Comparison of ENCODE assay signal across 13 cellular contexts in genomic region chr15:67746022-67746421, GRCh38.
A peak's percentile ranks its signal among the peaks of the same experiment; 100 is the strongest.
DNase-seq lines count a peak whose midpoint lies in the region; ATAC-seq and TF ChIP-seq lines count a peak whose summit lies in the region.
"Had no signal": no experiment of that assay in that cellular context is flagged by ENCODE, and none has a peak within 500 bp of the region (broad histone marks: within the 10 kb centered on the region; RNA-seq: fewer than 3 reads in every experiment).

No MANE protein-coding gene starts in this region.

- WGBS in esophagus squamous epithelium, 2 donors: 24 to 29% methylated on average over 1 of the region's 1 CpG
- 59% methylated on average over 1 of the region's 1 CpG for WGBS in smooth muscle cell (ENCODE audit: low lambda C conversion rate)
- 88% methylated on average over 1 of the region's 1 CpG for WGBS in SK-N-SH (ENCODE audit: low lambda C conversion rate)

- H3K9me3 ChIP-seq in esophagus squamous epithelium (no peaks in the 10 kb centered on the region), smooth muscle cell (replicated peaks; ENCODE audit: low read depth) (no peaks in the 10 kb centered on the region), SK-N-SH (no peaks in the 10 kb centered on the region)
- H3K9me3 ChIP-seq: BLaER1 treated with 17β-estradiol and CSF1 and Interleukin-3, amounts not matched to agents 10 nM and 100 nM; right lobe of liver had no signal

- no peaks in the 10 kb centered on the region for H3K9me2 ChIP-seq in SK-N-SH

- POLR2A ChIA-PET in SK-N-SH (lab: Yijun Ruan, JAX): no interaction called here

- no peak overlapping the region for H3K4me3 Mint-ChIP-seq in activated naive CD4-positive, alpha-beta T cell treated with anti-CD3 and anti-CD28 coated beads for 36 hours
- H3K4me3 Mint-ChIP-seq: activated B cell treated with CpG ODN at 0.5 μM for 24 hours had no signal

- H2AFZ ChIP-seq in smooth muscle cell (ENCODE audit: low read depth): no peak overlapping the region
- H2AFZ ChIP-seq in SK-N-SH (ENCODE audit: low read depth): no peak overlapping the region

- no peak for TF ChIP-seq EP300 in SK-N-SH (IDR thresholded peaks at IDR 0.05; ENCODE audit: borderline replicate concordance in 1 of 2, low read depth in 1 of 2, low read length in 1 of 2)

- no peak for TF ChIP-seq CTCF in esophagus squamous epithelium (IDR thresholded peaks at IDR 0.05)
- TF ChIP-seq CTCF in smooth muscle cell (IDR thresholded peaks at IDR 0.05; ENCODE audit: borderline replicate concordance, insufficient read depth, poor library complexity, severe bottlenecking): no peak
- TF ChIP-seq CTCF in SK-N-SH (IDR thresholded peaks at IDR 0.05): no peak

- H3K4me1 ChIP-seq in esophagus squamous epithelium: peaks cover 10 to 45% (median 26%) of the 10 kb centered on the region in 3 donors
- no peaks in the 10 kb centered on the region for H3K4me1 ChIP-seq in smooth muscle cell (ENCODE audit: low read depth)
- H3K4me1 ChIP-seq in SK-N-SH (ENCODE audit: control insufficient read depth in 1 of 2, insufficient read depth in 2 of 2, low read depth in 1 of 2, low read length in 1 of 2): peaks cover 0 to 2% of the 10 kb centered on the region in 2 experiments; a peak in 2 of 4 replicates

- H3K27ac ChIP-seq in esophagus squamous epithelium: peak overlapping the region; percentile 60 to 83 (median 78)
- H3K27ac ChIP-seq in smooth muscle cell (ENCODE audit: low read depth): peak overlapping the region; percentile 61
- no peak overlapping the region for H3K27ac ChIP-seq in SK-N-SH (ENCODE audit: low read depth in 2 of 2, low read length in 1 of 2)
- H3K27ac ChIP-seq: BLaER1 treated with 17β-estradiol and CSF1 and Interleukin-3, amounts not matched to agents 10 nM and 100 nM; right lobe of liver had no signal

- no peak for TF ChIP-seq POLR2A in esophagus squamous epithelium (IDR thresholded peaks at IDR 0.05)

- H3F3A ChIP-seq in smooth muscle cell (ENCODE audit: low read depth) (no peaks in the 10 kb centered on the region), SK-N-SH (replicated peaks; ENCODE audit: insufficient read depth) (no peaks in the 10 kb centered on the region)

- no peak for TF ChIP-seq RAD21 in SK-N-SH (IDR thresholded peaks at IDR 0.05; ENCODE audit: low read length)

- CTCF ChIA-PET in activated naive CD4-positive, alpha-beta T cell treated with anti-CD3 and anti-CD28 coated beads for 36 hours (lab: Charles Lee): no interaction called here
- CTCF ChIA-PET in SK-N-SH (lab: Yijun Ruan, JAX): no interaction called here

- H3K4me1 Mint-ChIP-seq in activated naive CD4-positive, alpha-beta T cell treated with anti-CD3 and anti-CD28 coated beads for 36 hours (ENCODE audit: low read depth): peaks cover 61% of the 10 kb centered on the region

- H3K79me2 ChIP-seq in smooth muscle cell (ENCODE audit: low read depth): no peaks in the 10 kb centered on the region
- H3K79me2 ChIP-seq in SK-N-SH (ENCODE audit: insufficient read depth): no peaks in the 10 kb centered on the region

- no peaks in the 10 kb centered on the region for H3K9me3 Mint-ChIP-seq in activated naive CD4-positive, alpha-beta T cell treated with anti-CD3 and anti-CD28 coated beads for 36 hours
- H3K9me3 Mint-ChIP-seq: activated B cell treated with CpG ODN at 0.5 μM for 24 hours had no signal

- H3K36me3 Mint-ChIP-seq in activated naive CD4-positive, alpha-beta T cell treated with anti-CD3 and anti-CD28 coated beads for 36 hours (ENCODE audit: low read depth): peaks cover 1% of the 10 kb centered on the region

- H3K9ac ChIP-seq in smooth muscle cell (ENCODE audit: low read depth) (no peak overlapping the region), SK-N-SH (no peak overlapping the region)
- H3K9ac ChIP-seq: BLaER1 treated with 17β-estradiol and CSF1 and Interleukin-3, amounts not matched to agents 10 nM and 100 nM had no signal

- H3K4me2 ChIP-seq in smooth muscle cell: peak overlapping the region; percentile 47
- H3K4me2 ChIP-seq in SK-N-SH: no peak overlapping the region

- intact Hi-C loops in activated naive CD4-positive, alpha-beta T cell treated with anti-CD3 and anti-CD28 coated beads for 36 hours (cut with micrococcal nuclease): loop anchor here (1.0 kb wide), 2 partner anchors 12 to 17 kb away; no protein-coding TSS in a partner anchor
- intact Hi-C loops in esophagus squamous epithelium (cut with DNase I): no loop called here

- H3K4me3 ChIP-seq in esophagus squamous epithelium: no peak overlapping the region
- no peak overlapping the region for H3K4me3 ChIP-seq in smooth muscle cell
- no peak overlapping the region for H3K4me3 ChIP-seq in SK-N-SH (ENCODE audit: low read depth in 2 of 2, low read length in 1 of 2)
- H3K4me3 ChIP-seq: BLaER1 treated with 17β-estradiol and CSF1 and Interleukin-3, amounts not matched to agents 10 nM and 100 nM; right lobe of liver had no signal

- H3K27me3 ChIP-seq in esophagus squamous epithelium (no peaks in the 10 kb centered on the region), smooth muscle cell (ENCODE audit: low read depth) (no peaks in the 10 kb centered on the region), SK-N-SH (ENCODE audit: insufficient read depth) (no peaks in the 10 kb centered on the region)
- H3K27me3 ChIP-seq: BLaER1 treated with 17β-estradiol and CSF1 and Interleukin-3, amounts not matched to agents 10 nM and 100 nM; right lobe of liver had no signal

- H3K27ac Mint-ChIP-seq in activated naive CD4-positive, alpha-beta T cell treated with anti-CD3 and anti-CD28 coated beads for 36 hours: peak overlapping the region; percentile 26
- H3K27ac Mint-ChIP-seq: activated B cell treated with CpG ODN at 0.5 μM for 24 hours had no signal

- ATAC-seq in GM21447 (IDR thresholded peaks at IDR 0.05; ENCODE audit: unreplicated experiment): no peak
- ATAC-seq: left lobe of liver had no signal

- no peak for DNase-seq in activated naive CD4-positive, alpha-beta T cell treated with anti-CD3 and anti-CD28 coated beads for 36 hours
- no peak for DNase-seq in activated naive CD4-positive, alpha-beta T cell treated with anti-CD3 and anti-CD28 coated beads, Interleukin-2, amount 50 U/mL, for 16 hours
- DNase-seq in NOMO-1 treated with dmso at 0.1 percent for 144 hours (lab: John Stamatoyannopoulos, UW; ENCODE audit: unreplicated experiment) (peak; percentile 8), esophagus squamous epithelium (lab: John Stamatoyannopoulos, UW) (no peak), smooth muscle cell (lab: John Stamatoyannopoulos, UW; ENCODE audit: unreplicated experiment) (no peak), SW480 (ENCODE audit: low spot score) (no peak), SK-N-SH (no peak)
- DNase-seq: activated B cell treated with CpG ODN at 0.5 μM for 24 hours, NCI-H748 treated with DMSO at 0.1 percent for 48 hours, right lobe of liver had no signal

- H4K20me1 ChIP-seq in smooth muscle cell (ENCODE audit: low read depth) (no peaks in the 10 kb centered on the region), SK-N-SH (ENCODE audit: insufficient read depth) (no peaks in the 10 kb centered on the region)
- H4K20me1 ChIP-seq: BLaER1 treated with 17β-estradiol and CSF1 and Interleukin-3, amounts not matched to agents 10 nM and 100 nM had no signal

- no peaks in the 10 kb centered on the region for H3K27me3 Mint-ChIP-seq in activated naive CD4-positive, alpha-beta T cell treated with anti-CD3 and anti-CD28 coated beads for 36 hours (ENCODE audit: low read depth)
- H3K27me3 Mint-ChIP-seq: activated B cell treated with CpG ODN at 0.5 μM for 24 hours had no signal

- H3K36me3 ChIP-seq in esophagus squamous epithelium (no peaks in the 10 kb centered on the region), smooth muscle cell (ENCODE audit: low read depth) (peaks cover 3% of the 10 kb centered on the region), SK-N-SH (replicated peaks in 1 of 2; ENCODE audit: control insufficient read depth in 1 of 2, insufficient read depth in 2 of 2, low read length in 1 of 2) (peaks cover 0 to 9% of the 10 kb centered on the region in 2 experiments)
- H3K36me3 ChIP-seq: right lobe of liver had no signal

TF ChIP-seq in SK-N-SH, 30 proteins besides CTCF, POLR2A, EP300 and RAD21:
- no peak for TF ChIP-seq USF2 (IDR thresholded peaks at IDR 0.05; ENCODE audit: borderline replicate concordance, low read depth, low read length)

Comparison
In these comparisons a context has a peak if more than half of its experiments do, and no peak if none do; other contexts are left out.
1. H3K27ac ChIP-seq: peak in esophagus squamous epithelium (4 of 4) and smooth muscle cell (single experiment); none in SK-N-SH (0 of 2).